9 cellular contexts compared by ENCODE assay signal in the genomic region with DNA sequence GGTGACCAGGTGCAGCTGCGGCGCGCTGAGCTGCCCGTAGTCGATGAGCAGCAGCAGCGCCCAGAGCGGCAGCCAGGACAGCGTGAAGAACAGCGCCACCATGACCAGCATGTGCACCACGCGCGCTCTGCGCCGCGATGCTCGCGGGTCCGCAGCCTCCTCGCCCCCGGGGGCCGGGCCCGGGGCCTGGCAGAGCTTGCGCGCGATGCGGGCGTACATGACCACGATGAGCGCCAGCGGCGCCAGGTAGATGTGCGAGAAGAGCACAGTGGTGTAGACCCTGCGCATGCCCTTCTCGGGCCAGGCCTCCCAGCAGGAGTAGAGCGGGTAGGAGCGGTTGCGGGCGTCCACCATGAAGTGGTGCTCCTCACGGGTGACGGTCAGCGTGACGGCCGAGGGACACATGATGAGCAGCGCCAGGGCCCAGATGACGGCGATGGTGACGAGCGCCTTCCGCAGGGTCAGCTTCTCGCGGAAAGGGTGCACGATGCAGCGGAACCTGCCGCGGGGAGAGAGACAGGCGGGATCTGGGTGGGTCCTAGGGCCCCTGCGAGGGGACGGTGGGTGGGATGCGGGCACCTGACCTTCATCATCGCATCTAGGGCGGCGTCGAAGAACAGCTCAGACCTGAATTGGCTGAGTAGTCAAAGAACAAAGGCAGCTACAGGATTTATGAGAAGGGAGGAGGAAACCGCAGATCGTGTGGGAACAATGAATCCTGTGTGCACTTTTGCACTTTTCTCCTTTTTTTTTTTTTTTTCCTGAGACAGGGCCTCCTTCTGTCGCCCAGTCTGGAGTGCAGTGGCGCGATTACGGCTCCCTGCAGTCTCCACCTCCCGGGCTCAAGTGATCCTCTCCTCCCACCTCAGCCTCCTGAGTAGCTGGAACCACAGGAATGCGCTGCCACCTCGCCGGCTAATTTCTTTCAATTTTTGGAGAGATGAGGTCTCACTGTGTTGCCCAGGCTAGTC. TPM values are rescaled to one million over a fixed set of nuclear protein-coding genes. Genes with fewer than 3 reads are reported as not detected.
DNase-seq lines count a peak whose midpoint lies in the region; ATAC-seq and TF ChIP-seq lines count a peak whose summit lies in the region.
"Had no signal": no experiment of that assay in that cellular context is flagged by ENCODE, and none has a peak within 500 bp of the region (broad histone marks: within the 10 kb centered on the region; RNA-seq: fewer than 3 reads in every experiment).

No MANE protein-coding gene starts in this region.

- H3K36me3 ChIP-seq in GM23338 (ENCODE audit: insufficient read depth), result no peaks in the 10 kb centered on the region
- no peaks in the 10 kb centered on the region for H3K36me3 ChIP-seq in esophagus muscularis mucosa

- H3K36me3 Mint-ChIP-seq in GM23338 (ENCODE audit: low read depth), result no peaks in the 10 kb centered on the region

- H3K27me3 ChIP-seq in GM23338 (ENCODE audit: insufficient read depth) (0 out of 2 replicates have a peak, but pooled peaks cover 4% of the 10 kb centered on the region), esophagus muscularis mucosa (peaks cover 5 to 58% (median 19%) of the 10 kb centered on the region in 4 donors)

- H3K4me3 ChIP-seq in GM23338, result no peak overlapping the region
- H3K4me3 ChIP-seq in esophagus muscularis mucosa, result peak overlapping the region; percentile 15 to 30 (median 28)
- H3K4me3 ChIP-seq in retinal pigment epithelial cell (ENCODE audit: low read length), result peak overlapping the region; percentile 20

- H3K79me2 ChIP-seq in GM23338 (replicated peaks; ENCODE audit: insufficient read depth), result no peaks in the 10 kb centered on the region

- no peak overlapping the region for H3K27ac ChIP-seq in GM23338 (ENCODE audit: low read depth)
- H3K27ac ChIP-seq in esophagus muscularis mucosa (replicated peaks in 1 of 4), result no peak overlapping the region
- H3K27ac ChIP-seq: KMS-11 had no signal

- WGBS in esophagus muscularis mucosa, result 39% methylated on average over 48 of the region's 73 CpGs

- H3K4me1 ChIP-seq in GM23338 (ENCODE audit: insufficient read depth), result no peaks in the 10 kb centered on the region
- H3K4me1 ChIP-seq in esophagus muscularis mucosa, result peaks cover 5 to 12% (median 10%) of the 10 kb centered on the region in 4 donors

- peaks cover 7% of the 10 kb centered on the region for H3K27me3 Mint-ChIP-seq in GM23338 (ENCODE audit: insufficient read depth, low read depth, poor library complexity)

- intact Hi-C loops in esophagus muscularis mucosa (cut with DNase I), result no loop called here

- H3F3A ChIP-seq in GM23338 (replicated peaks; ENCODE audit: low read depth), result no peaks in the 10 kb centered on the region

- TF ChIP-seq CTCF in GM23338 (conservative IDR thresholded peaks at IDR 0.05; ENCODE audit: low read depth in 2 of 2), result peak in 1 of 2 experiments; percentile 19; a peak in 1 of 4 replicates
- no peak for TF ChIP-seq CTCF in esophagus muscularis mucosa (IDR thresholded peaks at IDR 0.05)
- TF ChIP-seq CTCF in retinal pigment epithelial cell (conservative IDR thresholded peaks at IDR 0.05; ENCODE audit: low read depth, low read length), result no peak

- peak overlapping the region; percentile 47 for H2AFZ ChIP-seq in GM23338

- peak; percentile 37 for DNase-seq in GM23338 (ENCODE audit: low spot score)
- DNase-seq in activated CD4-positive, alpha-beta T cell treated with anti-CD3 and anti-CD28 coated beads, Interleukin-2, amount 50 U/mL, for 1 hour, result peak; percentile 6
- no peak for DNase-seq in esophagus muscularis mucosa (ENCODE audit: extremely low spot score)
- DNase-seq in retinal pigment epithelial cell (ENCODE audit: low read depth), result peak; percentile 85
- DNase-seq in NK-92 treated with Interleukin-12 subunit alpha and Interleukin-12 subunit beta, amount 100 ng/mL, for 24 hours (lab: John Stamatoyannopoulos, UW), result no peak
- DNase-seq in cortex of kidney (lab: John Stamatoyannopoulos, UW), result no peak

- peaks cover 12% of the 10 kb centered on the region for H3K4me1 Mint-ChIP-seq in GM23338

- TF ChIP-seq EP300 in esophagus muscularis mucosa (IDR thresholded peaks at IDR 0.05), result no peak

- H3K9me3 ChIP-seq in esophagus muscularis mucosa, result no peaks in the 10 kb centered on the region

- no peaks in the 10 kb centered on the region for H3K9me2 ChIP-seq in GM23338 (ENCODE audit: insufficient read depth)

- no peak overlapping the region for H3K4me2 ChIP-seq in GM23338
- H3K4me2 ChIP-seq: KMS-11 had no signal

- H3K27ac Mint-ChIP-seq in GM23338, result no peak overlapping the region

- peak; percentile 55 for ATAC-seq in GM23338
- ATAC-seq in GM21528 (IDR thresholded peaks at IDR 0.05; ENCODE audit: low FRiP score, unreplicated experiment), result no peak
- ATAC-seq in HG02798 (IDR thresholded peaks at IDR 0.05; ENCODE audit: poor library complexity, unreplicated experiment), result no peak

- TF ChIP-seq POLR2A in esophagus muscularis mucosa (IDR thresholded peaks at IDR 0.05; ENCODE audit: low read depth), result no peak

- H4K20me1 ChIP-seq in GM23338 (replicated peaks; ENCODE audit: insufficient read depth), result no peaks in the 10 kb centered on the region

- no peak overlapping the region for H3K4me3 Mint-ChIP-seq in GM23338

- H3K9me3 Mint-ChIP-seq in GM23338, result no peaks in the 10 kb centered on the region

TF ChIP-seq in GM23338, 12 proteins besides CTCF, POLR2A, EP300 and RAD21 (continues in another document):
- TF ChIP-seq, protein P1, sequence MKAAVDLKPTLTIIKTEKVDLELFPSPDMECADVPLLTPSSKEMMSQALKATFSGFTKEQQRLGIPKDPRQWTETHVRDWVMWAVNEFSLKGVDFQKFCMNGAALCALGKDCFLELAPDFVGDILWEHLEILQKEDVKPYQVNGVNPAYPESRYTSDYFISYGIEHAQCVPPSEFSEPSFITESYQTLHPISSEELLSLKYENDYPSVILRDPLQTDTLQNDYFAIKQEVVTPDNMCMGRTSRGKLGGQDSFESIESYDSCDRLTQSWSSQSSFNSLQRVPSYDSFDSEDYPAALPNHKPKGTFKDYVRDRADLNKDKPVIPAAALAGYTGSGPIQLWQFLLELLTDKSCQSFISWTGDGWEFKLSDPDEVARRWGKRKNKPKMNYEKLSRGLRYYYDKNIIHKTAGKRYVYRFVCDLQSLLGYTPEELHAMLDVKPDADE (IDR thresholded peaks at IDR 0.05), result no peak
- TF ChIP-seq ZNF331 (CRISPR knock-in tag; IDR thresholded peaks at IDR 0.05; ENCODE audit: low read depth), result no peak
- no peak for TF ChIP-seq EZH2 (IDR thresholded peaks at IDR 0.05; ENCODE audit: low read depth, unreplicated experiment)
- TF ChIP-seq, protein P2, sequence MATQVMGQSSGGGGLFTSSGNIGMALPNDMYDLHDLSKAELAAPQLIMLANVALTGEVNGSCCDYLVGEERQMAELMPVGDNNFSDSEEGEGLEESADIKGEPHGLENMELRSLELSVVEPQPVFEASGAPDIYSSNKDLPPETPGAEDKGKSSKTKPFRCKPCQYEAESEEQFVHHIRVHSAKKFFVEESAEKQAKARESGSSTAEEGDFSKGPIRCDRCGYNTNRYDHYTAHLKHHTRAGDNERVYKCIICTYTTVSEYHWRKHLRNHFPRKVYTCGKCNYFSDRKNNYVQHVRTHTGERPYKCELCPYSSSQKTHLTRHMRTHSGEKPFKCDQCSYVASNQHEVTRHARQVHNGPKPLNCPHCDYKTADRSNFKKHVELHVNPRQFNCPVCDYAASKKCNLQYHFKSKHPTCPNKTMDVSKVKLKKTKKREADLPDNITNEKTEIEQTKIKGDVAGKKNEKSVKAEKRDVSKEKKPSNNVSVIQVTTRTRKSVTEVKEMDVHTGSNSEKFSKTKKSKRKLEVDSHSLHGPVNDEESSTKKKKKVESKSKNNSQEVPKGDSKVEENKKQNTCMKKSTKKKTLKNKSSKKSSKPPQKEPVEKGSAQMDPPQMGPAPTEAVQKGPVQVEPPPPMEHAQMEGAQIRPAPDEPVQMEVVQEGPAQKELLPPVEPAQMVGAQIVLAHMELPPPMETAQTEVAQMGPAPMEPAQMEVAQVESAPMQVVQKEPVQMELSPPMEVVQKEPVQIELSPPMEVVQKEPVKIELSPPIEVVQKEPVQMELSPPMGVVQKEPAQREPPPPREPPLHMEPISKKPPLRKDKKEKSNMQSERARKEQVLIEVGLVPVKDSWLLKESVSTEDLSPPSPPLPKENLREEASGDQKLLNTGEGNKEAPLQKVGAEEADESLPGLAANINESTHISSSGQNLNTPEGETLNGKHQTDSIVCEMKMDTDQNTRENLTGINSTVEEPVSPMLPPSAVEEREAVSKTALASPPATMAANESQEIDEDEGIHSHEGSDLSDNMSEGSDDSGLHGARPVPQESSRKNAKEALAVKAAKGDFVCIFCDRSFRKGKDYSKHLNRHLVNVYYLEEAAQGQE (IDR thresholded peaks at IDR 0.05; ENCODE audit: unreplicated experiment), result no peak
- no peak for TF ChIP-seq NANOG (IDR thresholded peaks at IDR 0.05; ENCODE audit: borderline replicate concordance)
- no peak for TF ChIP-seq EZH2phosphoT487 (IDR thresholded peaks at IDR 0.05; ENCODE audit: unreplicated experiment)
- TF ChIP-seq JUNB (IDR thresholded peaks at IDR 0.05; ENCODE audit: unreplicated experiment), result no peak
- no peak for TF ChIP-seq STAT1 (IDR thresholded peaks at IDR 0.05; ENCODE audit: unreplicated experiment)

RNA-seq across cellular contexts. Expression of gene PPA1, which starts 22.4 kb away (rescaled TPM):
- 135 and 178 TPM in 2 replicates for total RNA-seq in GM23338 (2014; rRNA removed; shearing (Covaris generic))
- polyA plus RNA-seq in GM23338 (2016; fragmentation: Nextera tagmentation; extraction: Ambion mirVana), result 206 and 228 TPM in 2 replicates
- total RNA-seq in esophagus muscularis mucosa, result 100 to 1,000 TPM in 1 of 4 donors, 10 to 100 TPM in 3; 72.6 to 105 (median 82.2) TPM

RNA-seq across cellular contexts. Expression of gene NPFFR1, which starts 28.2 kb away (rescaled TPM):
- 0.03 and 0.08 TPM in 2 replicates for total RNA-seq in GM23338 (2014; rRNA removed; shearing (Covaris generic))
- polyA plus RNA-seq in GM23338 (2016; fragmentation: Nextera tagmentation; extraction: Ambion mirVana), result 0.05 TPM in 1 of 2 replicates, not detected in the other
- not detected for total RNA-seq in esophagus muscularis mucosa

Comparison
In these comparisons a context has a peak if more than half of its experiments do, and no peak if none do; other contexts are left out.
1. DNase-seq: peak in GM23338 (single experiment), activated CD4-positive, alpha-beta T cell treated with anti-CD3 and anti-CD28 coated beads, Interleukin-2, amount 50 U/mL, for 1 hour (single experiment) and retinal pigment epithelial cell (single experiment); none in esophagus muscularis mucosa (single experiment), NK-92 treated with Interleukin-12 subunit alpha and Interleukin-12 subunit beta, amount 100 ng/mL, for 24 hours (single experiment) and cortex of kidney (single experiment).